32 cellular contexts compared by ENCODE assay signal in genomic region chr7:157630301-157630853, GRCh38.
"Had no signal": no experiment of that assay in that cellular context is flagged by ENCODE, and none has a peak within 500 bp of the region (broad histone marks: within the 10 kb centered on the region; RNA-seq: fewer than 3 reads in every experiment).

No MANE protein-coding gene starts in this region.

- H3K36me3 ChIP-seq: brain microvascular endothelial cell, MG63, WERI-Rb-1 had no signal

- H2AFZ ChIP-seq: PC-9 had no signal

- ATAC-seq: activated CD8-positive, alpha-beta T cell treated with anti-CD3 and anti-CD28 coated beads for 36 hours; activated T-cell treated with anti-CD3 and anti-CD28 coated beads, Interleukin-2, amount 50 U/mL, for 72 hours; activated T-helper 17 cell treated with anti-CD3 and anti-CD28 coated beads, Interleukin-2, amount 50 U/mL, for 72 hours; K562; Right ventricle myocardium inferior; SK-N-SH treated with all-trans-retinoic acid at 6 μM for 48 hours; T-cell had no signal

- H3K9me3 Mint-ChIP-seq: activated CD8-positive, alpha-beta T cell treated with anti-CD3 and anti-CD28 coated beads for 36 hours; activated naive CD4-positive, alpha-beta T cell treated with anti-CD3 and anti-CD28 coated beads, Interleukin-2, amount 50 U/mL, for 24 hours; activated T-cell treated with anti-CD3 and anti-CD28 coated beads, Interleukin-2, amount 50 U/mL, for 72 hours; activated T-helper 17 cell treated with anti-CD3 and anti-CD28 coated beads, Interleukin-2, amount 50 U/mL, for 72 hours; T-cell had no signal

- H3K4me3 ChIP-seq: K562, MG63, PC-9 had no signal

- H3K4me3 Mint-ChIP-seq: activated CD8-positive, alpha-beta T cell treated with anti-CD3 and anti-CD28 coated beads for 36 hours; activated naive CD4-positive, alpha-beta T cell treated with anti-CD3 and anti-CD28 coated beads, Interleukin-2, amount 50 U/mL, for 24 hours; activated T-cell treated with anti-CD3 and anti-CD28 coated beads, Interleukin-2, amount 50 U/mL, for 72 hours; activated T-helper 17 cell treated with anti-CD3 and anti-CD28 coated beads, Interleukin-2, amount 50 U/mL, for 72 hours; T-cell had no signal

- H3K4me2 ChIP-seq: PC-9 had no signal

- H3K27ac ChIP-seq: brain microvascular endothelial cell, PC-9, RWPE1, WERI-Rb-1 had no signal

- H3K27ac Mint-ChIP-seq: activated CD8-positive, alpha-beta T cell treated with anti-CD3 and anti-CD28 coated beads for 36 hours; activated naive CD4-positive, alpha-beta T cell treated with anti-CD3 and anti-CD28 coated beads, Interleukin-2, amount 50 U/mL, for 24 hours; activated T-cell treated with anti-CD3 and anti-CD28 coated beads, Interleukin-2, amount 50 U/mL, for 72 hours; activated T-helper 17 cell treated with anti-CD3 and anti-CD28 coated beads, Interleukin-2, amount 50 U/mL, for 72 hours; T-cell had no signal

- H3K9me3 ChIP-seq: MG63 had no signal

- DNase-seq: activated CD4-positive, alpha-beta T cell treated with anti-CD3 and anti-CD28 coated beads for 1 hour; activated CD4-positive, alpha-beta T cell treated with anti-CD3 and anti-CD28 coated beads for 48 hours; activated CD4-positive, CD25-positive, alpha-beta regulatory T cell; activated CD8-positive, alpha-beta T cell treated with anti-CD3 and anti-CD28 coated beads for 36 hours; activated gamma-delta T cell; activated naive CD4-positive, alpha-beta T cell treated with Interleukin-2 at 50 U/mL for 16 hours; activated T-cell treated with anti-CD3 and anti-CD28 coated beads, Interleukin-2, amount 50 U/mL, for 1 hour; activated T-cell treated with anti-CD3 and anti-CD28 coated beads, Interleukin-2, amount 50 U/mL, for 72 hours; brain microvascular endothelial cell; central memory CD4-positive, alpha-beta T cell; MG63; NCI-H1048; NCI-H1105 treated with DMSO at 0.1 percent for 48 hours; NCI-H1436 treated with DMSO at 0.1 percent for 48 hours; NCI-H1694 treated with DMSO at 0.1 percent for 48 hours; NCI-H2029; NCI-H510A; NCI-H526; NCI-H748 treated with DMSO at 0.1 percent for 48 hours; NK-92 treated with Interleukin-12 subunit alpha and Interleukin-12 subunit beta, amount 100 ng/mL, for 24 hours; PC-9; SIG-M5; T-cell; T-helper 2 cell; T-helper 9 cell; WERI-Rb-1 had no signal

- H3K27me3 ChIP-seq: brain microvascular endothelial cell, MG63 had no signal

- H3K36me3 Mint-ChIP-seq: activated naive CD4-positive, alpha-beta T cell treated with anti-CD3 and anti-CD28 coated beads, Interleukin-2, amount 50 U/mL, for 24 hours; T-cell had no signal
